In the genomic region with DNA sequence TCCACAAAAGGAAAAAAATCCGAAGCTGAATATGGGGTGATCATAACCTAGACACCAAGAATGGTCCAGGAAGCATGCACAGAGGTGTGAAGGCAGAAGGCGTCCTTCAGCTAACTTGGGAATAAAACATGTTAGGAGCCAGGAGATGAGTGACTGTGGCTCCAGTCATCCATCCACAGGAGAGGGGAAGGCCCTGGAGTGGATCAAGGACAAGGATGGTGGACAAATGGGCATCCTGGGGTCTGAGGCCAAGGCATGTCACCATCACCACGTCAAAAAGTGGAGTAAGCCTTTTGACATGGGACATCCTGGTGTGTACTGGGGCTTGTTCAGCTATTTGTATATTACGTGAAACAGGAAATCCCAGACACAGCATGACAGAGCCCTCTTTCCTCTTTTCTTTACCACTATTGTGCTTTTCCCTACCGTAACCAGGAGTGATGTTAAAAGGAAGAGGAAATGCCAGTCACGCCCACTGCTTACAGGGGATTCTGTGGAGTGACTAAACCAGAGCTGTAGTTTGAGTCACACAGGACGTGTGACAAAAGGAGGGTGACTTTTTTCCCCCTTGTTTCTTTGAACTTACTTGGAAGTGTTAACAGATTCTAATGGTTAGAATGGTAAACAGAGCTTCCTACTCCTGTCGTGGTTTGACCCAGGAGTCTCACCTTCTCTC, we compare ENCODE assay signal across 1 cellular context.
TF ChIP-seq lines count a peak whose summit lies in the region.

No MANE protein-coding gene starts in this region.

TF ChIP-seq in IMR-90, 13 proteins besides CTCF, POLR2A, EP300 and RAD21:
- TF ChIP-seq SMC3 (IDR thresholded peaks at IDR 0.05; ENCODE audit: low read depth, low read length) (no peak), RFX5 (IDR thresholded peaks at IDR 0.05; ENCODE audit: low read depth, low read length) (no peak), BHLHE40 (IDR thresholded peaks at IDR 0.05; ENCODE audit: low read depth, low read length) (peak; percentile 55), NFE2L2 (IDR thresholded peaks at IDR 0.05; ENCODE audit: low read depth, low read length) (peak; percentile 42; the same call in 1 of the 2 replicates), MAZ (IDR thresholded peaks at IDR 0.05; ENCODE audit: borderline replicate concordance, low read depth, low read length) (no peak)
